ENCODE assay signal across 25 cellular contexts in the genomic region with DNA sequence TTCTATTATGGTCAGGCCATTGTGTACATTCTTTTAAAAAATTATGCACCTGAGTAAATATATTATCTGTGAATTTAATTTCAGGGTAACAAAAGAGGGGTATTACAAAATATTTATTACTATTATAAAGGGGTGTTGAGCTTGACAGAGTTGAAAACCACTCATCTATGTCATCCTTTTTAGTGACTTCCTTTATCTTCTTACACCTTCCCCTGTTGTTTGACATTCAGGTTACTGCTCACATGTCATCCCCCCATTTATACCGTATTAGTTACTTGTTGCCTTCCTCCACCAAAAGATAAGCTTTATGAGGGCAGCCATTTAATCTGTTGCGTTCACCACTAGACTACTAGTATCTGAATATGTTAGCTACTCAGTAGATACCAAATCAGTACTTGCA.
"Had no signal": no experiment of that assay in that cellular context is flagged by ENCODE, and none has a peak within 500 bp of the region (broad histone marks: within the 10 kb centered on the region; RNA-seq: fewer than 3 reads in every experiment).

No MANE protein-coding gene starts in this region.

- H3K9me3 ChIP-seq: colonic mucosa, esophagus squamous epithelium, gastrocnemius medialis, left lung, lower lobe of right lung, mucosa of descending colon had no signal

- H3K27me3 ChIP-seq: colonic mucosa, esophagus squamous epithelium, gastrocnemius medialis, heart right ventricle, left lung had no signal

- H3K9me3 Mint-ChIP-seq: endodermal cell had no signal

- H3K27ac ChIP-seq: colonic mucosa, epithelial cell of prostate, esophagus squamous epithelium, gastrocnemius medialis, heart right ventricle, left lung, lower lobe of right lung had no signal

- H3K36me3 Mint-ChIP-seq: mesothelial cell of epicardium had no signal

- ATAC-seq: effector memory CD8-positive, alpha-beta T cell; esophagus mucosa; gastrocnemius medialis; heart right ventricle; left cardiac atrium; left lung; left ventricle myocardium superior; lower lobe of right lung; mucosa of descending colon; naive thymus-derived CD4-positive, alpha-beta T cell had no signal

- H3K4me3 ChIP-seq: colonic mucosa, esophagus squamous epithelium, gastrocnemius medialis, heart right ventricle, left lung, lower lobe of right lung, mucosa of descending colon had no signal

- H3K4me1 Mint-ChIP-seq: mesothelial cell of epicardium had no signal

- H3K4me3 Mint-ChIP-seq: dendritic cell treated with granulocyte-macrophage colony-stimulating factor and Interleukin-4, amounts not matched to agents 40 ng/mL and 50 ng/mL, for 4 days; effector memory CD8-positive, alpha-beta T cell; endodermal cell; mesothelial cell of epicardium; naive thymus-derived CD4-positive, alpha-beta T cell had no signal

- H3K27me3 Mint-ChIP-seq: dendritic cell treated with granulocyte-macrophage colony-stimulating factor and Interleukin-4, amounts not matched to agents 40 ng/mL and 50 ng/mL, for 4 days had no signal

- DNase-seq: colonic mucosa; cortex of kidney; effector CD8-positive, alpha-beta T cell; effector memory CD8-positive, alpha-beta T cell; endodermal cell; erythroblast; esophagus squamous epithelium; foreskin fibroblast; foreskin melanocyte; gastrocnemius medialis; glutamatergic neuron; head of caudate nucleus; heart right ventricle; hippocampal formation; left cardiac atrium; left lung; left ventricle myocardium superior; lower lobe of right lung; mesendoderm; mucosa of descending colon; naive thymus-derived CD4-positive, alpha-beta T cell had no signal

- H3K27ac Mint-ChIP-seq: dendritic cell treated with granulocyte-macrophage colony-stimulating factor and Interleukin-4, amounts not matched to agents 40 ng/mL and 50 ng/mL, for 4 days; effector memory CD8-positive, alpha-beta T cell; endodermal cell; mesothelial cell of epicardium; naive thymus-derived CD4-positive, alpha-beta T cell had no signal

- H3K4me1 ChIP-seq: colonic mucosa, esophagus squamous epithelium, gastrocnemius medialis, heart right ventricle, left lung, lower lobe of right lung had no signal
